ENCODE assay signal across 14 cellular contexts in genomic region chr6:104689551-104690205, GRCh38.
DNase-seq lines count a peak whose midpoint lies in the region; ATAC-seq, FAIRE-seq and TF ChIP-seq lines count a peak whose summit lies in the region.
"Had no signal": no experiment of that assay in that cellular context is flagged by ENCODE, and none has a peak within 500 bp of the region (broad histone marks: within the 10 kb centered on the region; RNA-seq: fewer than 3 reads in every experiment).

No MANE protein-coding gene starts in this region.

- no peak for FAIRE-seq in H54 (lab: Jason Lieb, UNC)
- FAIRE-seq: HTR-8/SVneo had no signal

- TF ChIP-seq POLR2A in H54 (IDR thresholded peaks at IDR 0.05; ENCODE audit: low read depth, low read length): no peak

- DNase-seq in EL: peak; percentile 81
- peak; percentile 39 for DNase-seq in NCI-H524 treated with DMSO at 0.1 percent for 48 hours (lab: John Stamatoyannopoulos, UW)
- peak; percentile 26 for DNase-seq in dedifferentiated amniotic fluid mesenchymal stem cell (ENCODE audit: extremely low spot score)
- peak; percentile 48 for DNase-seq in myocyte (ENCODE audit: low read depth)
- DNase-seq in H54 (ENCODE audit: insufficient read length, low spot score): no peak
- no peak for DNase-seq in retina
- DNase-seq in medulla oblongata (ENCODE audit: extremely low spot score): no peak
- DNase-seq: activated CD8-positive, alpha-beta memory T cell treated with anti-CD3 and anti-CD28 coated beads, Interleukin-2, amount 50 U/mL, for 4 hours; amygdala; CD4-positive, CD25-positive, alpha-beta regulatory T cell; NCI-H1092 treated with DMSO at 0.1 percent for 48 hours; stimulated activated naive CD8-positive, alpha-beta T cell treated with anti-CD3 and anti-CD28 coated beads, Interleukin-15, amount 100 ng/mL, for 72 hours had no signal

- no peak for ATAC-seq in HG03196 (IDR thresholded peaks at IDR 0.05; ENCODE audit: unreplicated experiment)
- ATAC-seq: stimulated activated naive CD8-positive, alpha-beta T cell treated with anti-CD3 and anti-CD28 coated beads, Interleukin-15, amount 100 ng/mL, for 72 hours had no signal

Comparison
In these comparisons a context has a peak if more than half of its experiments do, and no peak if none do; other contexts are left out.
1. DNase-seq: peak in EL (single experiment), NCI-H524 treated with DMSO at 0.1 percent for 48 hours (single experiment), dedifferentiated amniotic fluid mesenchymal stem cell (single experiment) and myocyte (single experiment); none in H54 (single experiment), retina (single experiment) and medulla oblongata (single experiment).